In the genomic region with DNA sequence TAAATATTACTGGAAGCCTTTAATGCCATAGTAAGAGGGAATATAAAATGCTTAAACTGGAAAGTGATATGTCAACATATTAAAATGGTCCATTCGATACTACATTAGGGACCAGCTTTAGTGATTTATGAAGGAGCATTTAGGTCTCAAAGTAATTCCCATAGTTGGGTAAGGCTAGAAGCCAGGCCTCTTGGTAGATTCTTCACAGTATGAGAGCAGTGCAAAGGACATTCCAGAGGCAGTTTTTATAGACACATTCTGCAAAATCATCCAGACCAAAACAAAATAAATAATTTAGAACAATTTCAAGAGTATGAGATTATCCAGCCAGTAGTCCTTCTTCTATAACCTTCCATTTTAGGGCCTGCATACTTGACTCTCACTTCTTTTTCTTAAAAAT, we compare ENCODE assay signal across 25 cellular contexts.
A peak's percentile ranks its signal among the peaks of the same experiment; 100 is the strongest.
DNase-seq lines count a peak whose midpoint lies in the region; ATAC-seq, FAIRE-seq and TF ChIP-seq lines count a peak whose summit lies in the region.
"Had no signal": no experiment of that assay in that cellular context is flagged by ENCODE, and none has a peak within 500 bp of the region (broad histone marks: within the 10 kb centered on the region; RNA-seq: fewer than 3 reads in every experiment).

No MANE protein-coding gene starts in this region.

- H2AFZ ChIP-seq in IMR-90 (replicated peaks; ENCODE audit: low read length, poor library complexity): no peak overlapping the region
- H2AFZ ChIP-seq: GM23338 had no signal

- H2BK120ac ChIP-seq in IMR-90 (ENCODE audit: low read depth, low read length): no peak overlapping the region

- no peak overlapping the region for H2BK20ac ChIP-seq in IMR-90 (ENCODE audit: low read depth, low read length)

- H2BK15ac ChIP-seq in IMR-90 (ENCODE audit: low read depth, low read length): no peak overlapping the region

- no peaks in the 10 kb centered on the region for H4K20me1 ChIP-seq in IMR-90 (ENCODE audit: insufficient read depth, low read length)

- ATAC-seq in IMR-90 (ENCODE audit: low read depth) (peak; percentile 37), GM21390 (IDR thresholded peaks at IDR 0.05; ENCODE audit: unreplicated experiment) (no peak)
- ATAC-seq: GM23338, K562 had no signal

- H3K27me3 Mint-ChIP-seq in chondrocyte (ENCODE audit: low read depth) (no peaks in the 10 kb centered on the region), osteocyte (ENCODE audit: unreplicated experiment) (no peaks in the 10 kb centered on the region)
- H3K27me3 Mint-ChIP-seq: CD4-positive, CD25-positive, alpha-beta regulatory T cell; CD8-positive, alpha-beta memory T cell had no signal

- H3K14ac ChIP-seq in IMR-90 (replicated peaks; ENCODE audit: low read depth, low read length): no peak overlapping the region

- no peak overlapping the region for H3K18ac ChIP-seq in IMR-90 (ENCODE audit: low read depth, low read length)

- dilution Hi-C loops in IMR-90 (cut with HindIII; ENCODE audit: low sequenced_read_pairs, unreplicated experiment): no loop called here

- H3K9ac ChIP-seq in IMR-90 (ENCODE audit: low read depth, low read length): no peak overlapping the region

- TF ChIP-seq RAD21 in IMR-90 (IDR thresholded peaks at IDR 0.05; ENCODE audit: low read length): no peak

- TF ChIP-seq CTCF in IMR-90 (conservative IDR thresholded peaks at IDR 0.05; ENCODE audit: low read depth, low read length): no peak
- no peak for TF ChIP-seq CTCF in chondrocyte (IDR thresholded peaks at IDR 0.05)
- no peak for TF ChIP-seq CTCF in osteocyte (IDR thresholded peaks at IDR 0.05)
- TF ChIP-seq CTCF in tibial artery (IDR thresholded peaks at IDR 0.05): no peak
- TF ChIP-seq CTCF in foreskin fibroblast (IDR thresholded peaks at IDR 0.05; ENCODE audit: low read depth, low read length): no peak

- no peaks in the 10 kb centered on the region for H3K36me3 ChIP-seq in IMR-90 (ENCODE audit: control insufficient read depth, insufficient read depth, low read length)
- no peaks in the 10 kb centered on the region for H3K36me3 ChIP-seq in tibial artery
- H3K36me3 ChIP-seq: BE2C had no signal

- H3K23ac ChIP-seq in IMR-90 (ENCODE audit: low read depth, low read length): no peak overlapping the region

- H2AK5ac ChIP-seq in IMR-90 (ENCODE audit: low read depth, low read length): no peak overlapping the region

- H3K27me3 ChIP-seq in IMR-90 (ENCODE audit: control insufficient read depth, insufficient read depth, low read length) (no peaks in the 10 kb centered on the region), tibial artery (no peaks in the 10 kb centered on the region)
- H3K27me3 ChIP-seq: BE2C had no signal

- H3K9me1 ChIP-seq in IMR-90 (ENCODE audit: insufficient read depth, low read length): no peaks in the 10 kb centered on the region

- no peak for FAIRE-seq in frontal cortex (lab: Jason Lieb, UNC)
- FAIRE-seq: A204.1, GM12892, GM18507, H54, K562 had no signal

- no peak for DNase-seq in IMR-90
- DNase-seq in chondrocyte (ENCODE audit: low spot score): no peak
- no peak for DNase-seq in osteocyte (ENCODE audit: extremely low spot score, unreplicated experiment)
- no peak for DNase-seq in tibial artery
- no peak for DNase-seq in frontal cortex (ENCODE audit: low spot score in 2 of 2)
- no peak for DNase-seq in DMS79 (lab: John Stamatoyannopoulos, UW)
- DNase-seq in foreskin fibroblast: no peak
- DNase-seq: ACHN; BE2C; C1 segment of cervical spinal cord; CD4-positive, CD25-positive, alpha-beta regulatory T cell; CD8-positive, alpha-beta memory T cell; COR-L47; DMS 273 treated with DMSO at 0.1 percent for 48 hours; GDM1; HCEC 1CT; HFFc6 had no signal

- WGBS in IMR-90 (ENCODE audit: extremely low coverage in 2 of 2, insufficient read length in 1 of 2), 2 experiments: no CpG with 5 or more reads among the region's 1 CpG

- CTCF ChIA-PET in IMR-90 (lab: Yijun Ruan, JAX): no interaction called here

- peaks cover 3% of the 10 kb centered on the region for H3K36me3 Mint-ChIP-seq in chondrocyte (ENCODE audit: low read depth)
- H3K36me3 Mint-ChIP-seq in osteocyte (ENCODE audit: unreplicated experiment): no peaks in the 10 kb centered on the region
- H3K36me3 Mint-ChIP-seq: CD4-positive, CD25-positive, alpha-beta regulatory T cell; CD8-positive, alpha-beta memory T cell had no signal

- H3K4me1 ChIP-seq in IMR-90 (ENCODE audit: control insufficient read depth, insufficient read depth, low read length): no peaks in the 10 kb centered on the region
- peaks cover 0 to 44% (median 1%) of the 10 kb centered on the region in 4 donors for H3K4me1 ChIP-seq in tibial artery
- H3K4me1 ChIP-seq: BE2C had no signal

- H3K4me3 ChIP-seq in IMR-90 (ENCODE audit: insufficient read depth, low read depth, low read length) (no peak overlapping the region), tibial artery (no peak overlapping the region), foreskin fibroblast (ENCODE audit: low read depth in 1 of 2, low read length in 2 of 2) (no peak overlapping the region)
- H3K4me3 ChIP-seq: GM23338, K562 had no signal

- no TSS peak for BruUV-seq in IMR-90 (replicated peaks; lab: Mats Ljungman, UMichigan)

- no peak overlapping the region for H3K4ac ChIP-seq in IMR-90 (ENCODE audit: low read depth, low read length)

- H3K56ac ChIP-seq in IMR-90 (ENCODE audit: extremely low read depth, insufficient read depth, low read length): no peak overlapping the region

- intact Hi-C loops in IMR-90 (cut with micrococcal nuclease): no loop called here
- intact Hi-C loops in tibial artery (cut with DNase I; ENCODE audit: low total_unique reads): no loop called here

- H4K91ac ChIP-seq in IMR-90 (ENCODE audit: insufficient read depth, low read depth, low read length): no peak overlapping the region

- H3K4me3 Mint-ChIP-seq in chondrocyte (ENCODE audit: unreplicated experiment) (no peak overlapping the region), osteocyte (ENCODE audit: unreplicated experiment) (no peak overlapping the region)
- H3K4me3 Mint-ChIP-seq: CD4-positive, CD25-positive, alpha-beta regulatory T cell; CD8-positive, alpha-beta memory T cell; GM23338; HFFc6 had no signal

- POLR2A ChIA-PET in IMR-90 (lab: Charles Lee; ENCODE audit: unreplicated experiment): no interaction called here

- H2BK5ac ChIP-seq in IMR-90 (ENCODE audit: low read depth, low read length, poor library complexity, severe bottlenecking): no peak overlapping the region

- in situ Hi-C loops in IMR-90 (cut with MboI; ENCODE audit: low sequenced_read_pairs): no loop called here

- H3K9me3 Mint-ChIP-seq in chondrocyte (ENCODE audit: low read depth) (peaks cover 7% of the 10 kb centered on the region), osteocyte (ENCODE audit: unreplicated experiment) (no peaks in the 10 kb centered on the region)
- H3K9me3 Mint-ChIP-seq: GM23338 had no signal

- H3K4me1 Mint-ChIP-seq in chondrocyte (ENCODE audit: low read depth): peaks cover 18% of the 10 kb centered on the region
- H3K4me1 Mint-ChIP-seq in osteocyte (ENCODE audit: unreplicated experiment): peaks cover 11% of the 10 kb centered on the region
- H3K4me1 Mint-ChIP-seq: CD4-positive, CD25-positive, alpha-beta regulatory T cell; CD8-positive, alpha-beta memory T cell; GM23338 had no signal

- H3K27ac Mint-ChIP-seq in chondrocyte (ENCODE audit: unreplicated experiment) (peak overlapping the region; percentile 39), osteocyte (ENCODE audit: unreplicated experiment) (peak overlapping the region; percentile 56)
- H3K27ac Mint-ChIP-seq: CD4-positive, CD25-positive, alpha-beta regulatory T cell; CD8-positive, alpha-beta memory T cell; GM23338; HFFc6 had no signal

- no peak overlapping the region for H4K5ac ChIP-seq in IMR-90 (ENCODE audit: low read depth, low read length)

- H3K9me3 ChIP-seq in IMR-90 (ENCODE audit: control insufficient read depth, insufficient read depth, low read length) (no peaks in the 10 kb centered on the region), tibial artery (no peaks in the 10 kb centered on the region)
- H3K9me3 ChIP-seq: BE2C had no signal

- H4K8ac ChIP-seq in IMR-90 (ENCODE audit: low read depth in 2 of 2, low read length in 2 of 2): no peak overlapping the region

- H2AK9ac ChIP-seq in IMR-90 (replicated peaks; ENCODE audit: low read depth, low read length, poor library complexity): no peak overlapping the region

- no peak overlapping the region for H3K27ac ChIP-seq in IMR-90 (ENCODE audit: insufficient read depth, low read length)
- H3K27ac ChIP-seq in tibial artery: peak overlapping the region; percentile 36 to 38
- H3K27ac ChIP-seq: HL-60 had no signal

- no peak for TF ChIP-seq POLR2A in IMR-90 (IDR thresholded peaks at IDR 0.05; ENCODE audit: low read depth, low read length)

- H3K79me1 ChIP-seq in IMR-90 (ENCODE audit: low read depth in 1 of 2, low read length in 2 of 2): no peaks in the 10 kb centered on the region

- H3K4me2 ChIP-seq in IMR-90 (ENCODE audit: low read depth, low read length): no peak overlapping the region
- H3K4me2 ChIP-seq: GM23338 had no signal

TF ChIP-seq in IMR-90, 13 proteins besides CTCF, POLR2A, EP300 and RAD21:
- TF ChIP-seq RFX5 (IDR thresholded peaks at IDR 0.05; ENCODE audit: low read depth, low read length) (no peak), SMC3 (IDR thresholded peaks at IDR 0.05; ENCODE audit: low read depth, low read length) (no peak), ELK1 (IDR thresholded peaks at IDR 0.05; ENCODE audit: borderline replicate concordance, low read depth, low read length) (no peak), BHLHE40 (IDR thresholded peaks at IDR 0.05; ENCODE audit: low read depth, low read length) (no peak), NFE2L2 (IDR thresholded peaks at IDR 0.05; ENCODE audit: low read depth, low read length) (no peak), FOS (IDR thresholded peaks at IDR 0.05; ENCODE audit: low read depth, low read length) (no peak), CEBPB (IDR thresholded peaks at IDR 0.05; ENCODE audit: low read depth, low read length) (no peak), MXI1 (IDR thresholded peaks at IDR 0.05; ENCODE audit: borderline replicate concordance, low read depth, low read length) (no peak)
TF ChIP-seq in IMR-90: peak in this region for 0.
